Comparison of ENCODE assay signal across 11 cellular contexts in genomic region chr15:65532738-65533051, GRCh38. TPM values are rescaled to one million over a fixed set of nuclear protein-coding genes. Genes with fewer than 3 reads are reported as not detected.
DNase-seq lines count a peak whose midpoint lies in the region; ATAC-seq and TF ChIP-seq lines count a peak whose summit lies in the region.
"Had no signal": no experiment of that assay in that cellular context is flagged by ENCODE, and none has a peak within 500 bp of the region (broad histone marks: within the 10 kb centered on the region; RNA-seq: fewer than 3 reads in every experiment).

No MANE protein-coding gene starts in this region.

- H3K9me3 Mint-ChIP-seq in Caco-2 (ENCODE audit: unreplicated experiment) (no peaks in the 10 kb centered on the region), MCF 10A (ENCODE audit: unreplicated experiment) (no peaks in the 10 kb centered on the region)

- BruUV-seq in Caco-2 (replicated peaks; lab: Mats Ljungman, UMichigan), result TSS peak; percentile 15
- no TSS peak for BruUV-seq in MCF 10A (replicated peaks; lab: Mats Ljungman, UMichigan)

- H3K4me1 Mint-ChIP-seq in Caco-2 (ENCODE audit: low read depth, unreplicated experiment) (peaks cover 33% of the 10 kb centered on the region), MCF 10A (ENCODE audit: insufficient read depth, unreplicated experiment) (peaks cover 31% of the 10 kb centered on the region)

- POLR2A ChIA-PET in Caco-2 (lab: Charles Lee), result no interaction called here
- POLR2A ChIA-PET in MCF 10A (lab: Yijun Ruan, JAX), result interaction anchor here (1.0 kb wide), 1 partner anchor 16 kb away, joined by 4 read pairs; the partner anchor contains the start of gene DPP8
- POLR2A ChIA-PET in SK-N-SH (lab: Yijun Ruan, JAX), result no interaction called here

- CTCF ChIA-PET in Caco-2 (lab: Charles Lee) (interaction anchor here (0.5 kb wide), 2 partner anchors 16 to 32 kb away, joined by 3 to 6 read pairs; no protein-coding TSS in a partner anchor), MCF 10A (lab: Yijun Ruan, JAX) (no interaction called here), SK-N-SH (lab: Yijun Ruan, JAX) (no interaction called here)

- H3K27me3 Mint-ChIP-seq in Caco-2 (ENCODE audit: insufficient read depth, unreplicated experiment) (no peaks in the 10 kb centered on the region), MCF 10A (ENCODE audit: insufficient read depth, unreplicated experiment) (no peaks in the 10 kb centered on the region)

- H3K36me3 ChIP-seq in Caco-2 (ENCODE audit: control insufficient read depth, insufficient read depth, low read length), result no peaks in the 10 kb centered on the region
- no peaks in the 10 kb centered on the region for H3K36me3 ChIP-seq in muscle layer of duodenum (ENCODE audit: control insufficient read depth in 1 of 2, insufficient read depth in 2 of 2, low read length in 2 of 2)
- H3K36me3 ChIP-seq in SK-N-SH (replicated peaks in 1 of 2; ENCODE audit: control insufficient read depth in 1 of 2, insufficient read depth in 2 of 2, low read length in 1 of 2), result peaks cover 0 to 6% of the 10 kb centered on the region in 2 experiments

- H3K4me3 Mint-ChIP-seq in Caco-2 (ENCODE audit: unreplicated experiment) (peak overlapping the region; percentile 67), MCF 10A (ENCODE audit: unreplicated experiment) (peak overlapping the region; percentile 73)

- no peak overlapping the region for H3K9ac ChIP-seq in SK-N-SH

- TF ChIP-seq CTCF in Caco-2 (IDR thresholded peaks at IDR 0.05; ENCODE audit: insufficient read depth in 1 of 2, low read depth in 1 of 2, low read length in 1 of 2, severe bottlenecking in 1 of 2, unreplicated experiment in 1 of 2), result no peak
- no peak for TF ChIP-seq CTCF in MCF 10A (IDR thresholded peaks at IDR 0.05; ENCODE audit: unreplicated experiment)
- no peak for TF ChIP-seq CTCF in SK-N-SH (IDR thresholded peaks at IDR 0.05)

- H3K9me3 ChIP-seq in Caco-2, result no peaks in the 10 kb centered on the region
- no peaks in the 10 kb centered on the region for H3K9me3 ChIP-seq in muscle layer of duodenum (ENCODE audit: control insufficient read depth in 1 of 2, low read length in 2 of 2)
- no peaks in the 10 kb centered on the region for H3K9me3 ChIP-seq in SK-N-SH

- no peak overlapping the region; the same call in 1 of the 2 replicates for H3K4me2 ChIP-seq in SK-N-SH

- WGBS in SK-N-SH (ENCODE audit: low lambda C conversion rate), result 63% methylated on average over 1 of the region's 1 CpG

- H3K4me3 ChIP-seq in Caco-2 (ENCODE audit: low read depth, low read length) (no peak overlapping the region), muscle layer of duodenum (ENCODE audit: low read depth in 1 of 2, low read length in 2 of 2) (no peak overlapping the region), SK-N-SH (ENCODE audit: low read depth in 2 of 2, low read length in 1 of 2) (0 out of 4 replicates have a peak overlapping the region, but pooled peaks of 1 of the 2 experiments have one; percentile 82)

- intact Hi-C loops in Caco-2 (cut with micrococcal nuclease; ENCODE audit: unreplicated experiment) (no loop called here), MCF 10A (cut with micrococcal nuclease) (no loop called here)

- ATAC-seq in GM21529 (IDR thresholded peaks at IDR 0.05; ENCODE audit: unreplicated experiment), result no peak
- ATAC-seq in GM19455 (IDR thresholded peaks at IDR 0.05; ENCODE audit: unreplicated experiment), result no peak

- H3F3A ChIP-seq in SK-N-SH (replicated peaks; ENCODE audit: insufficient read depth), result peaks cover 9% of the 10 kb centered on the region

- H3K79me2 ChIP-seq in SK-N-SH (ENCODE audit: insufficient read depth), result peaks cover 73% of the 10 kb centered on the region

- no peak overlapping the region for H2AFZ ChIP-seq in SK-N-SH (ENCODE audit: low read depth)

- H3K27ac Mint-ChIP-seq in Caco-2 (ENCODE audit: unreplicated experiment) (peak overlapping the region; percentile 27), MCF 10A (ENCODE audit: low read depth, unreplicated experiment) (peak overlapping the region; percentile 86)

- peaks cover 58% of the 10 kb centered on the region for H4K20me1 ChIP-seq in SK-N-SH (ENCODE audit: insufficient read depth)

- peaks cover 17% of the 10 kb centered on the region for H3K4me1 ChIP-seq in Caco-2
- H3K4me1 ChIP-seq in muscle layer of duodenum (ENCODE audit: control insufficient read depth in 1 of 2, insufficient read depth in 2 of 2, low read length in 2 of 2), result peaks cover 0 to 5% of the 10 kb centered on the region in 2 donors
- peaks cover 3 to 31% of the 10 kb centered on the region in 2 experiments; a peak in 2 of 4 replicates for H3K4me1 ChIP-seq in SK-N-SH (ENCODE audit: control insufficient read depth in 1 of 2, insufficient read depth in 2 of 2, low read depth in 1 of 2, low read length in 1 of 2)

- peak overlapping the region; percentile 2 for H3K27ac ChIP-seq in muscle layer of duodenum (ENCODE audit: low read length)
- H3K27ac ChIP-seq in SK-N-SH (ENCODE audit: low read depth in 2 of 2, low read length in 1 of 2), result no peak overlapping the region

- no peak for TF ChIP-seq RAD21 in SK-N-SH (IDR thresholded peaks at IDR 0.05; ENCODE audit: low read length)

- H3K9me2 ChIP-seq in SK-N-SH, result no peaks in the 10 kb centered on the region

- DNase-seq in Caco-2 (no peak), LoVo (ENCODE audit: low spot score) (peak; percentile 65), MCF 10A (ENCODE audit: unreplicated experiment) (peak; percentile 46), COLO829 (ENCODE audit: low spot score) (no peak), SK-N-SH (no peak)
- DNase-seq: activated gamma-delta T cell treated with Interleukin-2 at 50 U/mL for 16 hours, NCI-H1436 treated with DMSO at 0.1 percent for 48 hours, T-helper 1 cell had no signal

- H3K27me3 ChIP-seq in Caco-2 (replicated peaks; ENCODE audit: control insufficient read depth, insufficient read depth, low read length) (no peaks in the 10 kb centered on the region), muscle layer of duodenum (ENCODE audit: low read depth, low read length) (no peaks in the 10 kb centered on the region), SK-N-SH (ENCODE audit: insufficient read depth) (no peaks in the 10 kb centered on the region)

- peaks cover 11% of the 10 kb centered on the region for H3K36me3 Mint-ChIP-seq in Caco-2 (ENCODE audit: insufficient read depth, unreplicated experiment)
- H3K36me3 Mint-ChIP-seq in MCF 10A (ENCODE audit: insufficient read depth, unreplicated experiment), result peaks cover 6% of the 10 kb centered on the region

- TF ChIP-seq EP300 in SK-N-SH (IDR thresholded peaks at IDR 0.05; ENCODE audit: borderline replicate concordance in 1 of 2, low read depth in 1 of 2, low read length in 1 of 2), result no peak

TF ChIP-seq in SK-N-SH, 30 proteins besides CTCF, POLR2A, EP300 and RAD21 (continues in another document):
- TF ChIP-seq MEF2A (IDR thresholded peaks at IDR 0.05; ENCODE audit: borderline replicate concordance, low read depth), result no peak
- TF ChIP-seq MAX (IDR thresholded peaks at IDR 0.05; ENCODE audit: low read depth), result no peak
- TF ChIP-seq FOXJ3 (CRISPR knock-in tag; IDR thresholded peaks at IDR 0.05), result no peak
- no peak for TF ChIP-seq TAF1 (IDR thresholded peaks at IDR 0.05; ENCODE audit: borderline replicate concordance, low read depth, low read length)
- no peak for TF ChIP-seq MXI1 (IDR thresholded peaks at IDR 0.05; ENCODE audit: low read depth, low read length)
- no peak for TF ChIP-seq YY1 (IDR thresholded peaks at IDR 0.05; ENCODE audit: low read depth)
- no peak for TF ChIP-seq USF1 (IDR thresholded peaks at IDR 0.05; ENCODE audit: borderline replicate concordance, low read depth)
- no peak for TF ChIP-seq POLR2AphosphoS5 (IDR thresholded peaks at IDR 0.05; ENCODE audit: low read depth, low read length)
- TF ChIP-seq TEAD4 (IDR thresholded peaks at IDR 0.05; ENCODE audit: borderline replicate concordance, insufficient read depth), result no peak
- TF ChIP-seq TCF12 (IDR thresholded peaks at IDR 0.05), result no peak
- no peak for TF ChIP-seq ZBTB33 (IDR thresholded peaks at IDR 0.05; ENCODE audit: borderline replicate concordance, low read depth)
- TF ChIP-seq CHD2 (IDR thresholded peaks at IDR 0.05; ENCODE audit: low read length, partially characterized antibody), result no peak

RNA-seq across cellular contexts. Expression of gene HACD3, which starts 2.4 kb away (rescaled TPM):
- 118 and 127 TPM in 2 replicates for total RNA-seq in Caco-2 (2022)
- total RNA-seq in MCF 10A (2022), result 26.8 and 31.4 TPM in 2 replicates
- 45.7 and 58.6 TPM in 2 replicates for polyA plus RNA-seq in SK-N-SH (2012; rRNA removed)
- 69.2 and 70.0 TPM in 2 replicates for polyA plus RNA-seq in SK-N-SH (2012; cell fraction: cytosol; rRNA removed)
- 17.1 and 27.9 TPM in 2 replicates for polyA plus RNA-seq in SK-N-SH (2012; cell fraction: nucleus; rRNA removed)

RNA-seq across cellular contexts. Expression of gene DPP8, which starts 15.2 kb away (rescaled TPM):
- total RNA-seq in Caco-2 (2022) (22.9 and 23.4 TPM in 2 replicates), MCF 10A (2022) (24.5 and 27.5 TPM in 2 replicates)
- polyA plus RNA-seq in SK-N-SH (2012; rRNA removed), result 13.9 and 14.1 TPM in 2 replicates
- polyA plus RNA-seq in SK-N-SH (2012; cell fraction: cytosol; rRNA removed), result 15.0 and 16.5 TPM in 2 replicates
- 13.9 and 24.0 TPM in 2 replicates for polyA plus RNA-seq in SK-N-SH (2012; cell fraction: nucleus; rRNA removed)

Comparison
In these comparisons a context has a peak if more than half of its experiments do, and no peak if none do; other contexts are left out.
1. DNase-seq: peak in LoVo (single experiment) and MCF 10A (single experiment); none in Caco-2 (0 of 2), COLO829 (single experiment) and SK-N-SH (single experiment).